ENCODE assay signal across 1 cellular context in the genomic region with DNA sequence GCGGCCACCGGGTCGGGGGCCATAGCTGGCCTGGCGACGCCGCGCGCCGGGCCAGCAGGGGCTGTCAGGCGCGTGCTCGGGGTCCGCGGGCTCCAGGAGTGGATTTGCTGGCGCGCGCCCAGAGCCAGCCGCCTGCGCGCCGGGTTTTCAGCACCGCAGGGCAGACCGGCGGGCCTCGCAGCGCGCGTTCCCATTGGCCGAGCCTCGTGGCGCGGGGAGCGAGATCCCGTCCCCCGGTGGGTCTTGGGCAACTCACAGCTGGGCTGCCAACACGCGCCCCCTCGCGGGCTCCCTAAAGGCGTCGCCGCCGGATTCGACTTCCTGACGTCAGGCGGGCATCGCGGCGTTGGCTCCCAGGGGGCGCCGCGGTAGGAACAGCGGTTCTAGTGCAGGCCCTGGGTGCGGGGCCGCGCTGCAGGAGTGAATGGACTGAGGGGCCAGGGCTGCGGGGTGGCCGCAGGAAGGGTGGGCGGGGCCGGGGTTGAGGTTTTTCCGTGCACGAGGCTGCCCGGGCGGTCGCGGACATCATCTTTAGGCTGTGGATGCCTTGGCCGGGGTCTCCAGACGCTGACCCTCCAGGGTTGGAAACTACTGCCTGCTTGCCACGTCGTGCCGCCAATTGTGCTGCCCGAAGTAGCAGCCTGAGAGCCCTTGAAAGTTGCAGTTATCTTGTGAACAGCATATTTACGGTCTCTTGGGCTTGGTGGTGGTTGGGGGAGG.
A peak's percentile ranks its signal among the peaks of the same experiment; 100 is the strongest.
TF ChIP-seq lines count a peak whose summit lies in the region.

FADS1 (minus strand) TSS at position 268 of the 720 bp plus-strand sequence; CDS start at position 194, 74 bp downstream.

TF ChIP-seq in HCT116, 20 proteins besides CTCF, POLR2A, EP300 and RAD21 (continued from another document):
- TF ChIP-seq, protein P1, sequence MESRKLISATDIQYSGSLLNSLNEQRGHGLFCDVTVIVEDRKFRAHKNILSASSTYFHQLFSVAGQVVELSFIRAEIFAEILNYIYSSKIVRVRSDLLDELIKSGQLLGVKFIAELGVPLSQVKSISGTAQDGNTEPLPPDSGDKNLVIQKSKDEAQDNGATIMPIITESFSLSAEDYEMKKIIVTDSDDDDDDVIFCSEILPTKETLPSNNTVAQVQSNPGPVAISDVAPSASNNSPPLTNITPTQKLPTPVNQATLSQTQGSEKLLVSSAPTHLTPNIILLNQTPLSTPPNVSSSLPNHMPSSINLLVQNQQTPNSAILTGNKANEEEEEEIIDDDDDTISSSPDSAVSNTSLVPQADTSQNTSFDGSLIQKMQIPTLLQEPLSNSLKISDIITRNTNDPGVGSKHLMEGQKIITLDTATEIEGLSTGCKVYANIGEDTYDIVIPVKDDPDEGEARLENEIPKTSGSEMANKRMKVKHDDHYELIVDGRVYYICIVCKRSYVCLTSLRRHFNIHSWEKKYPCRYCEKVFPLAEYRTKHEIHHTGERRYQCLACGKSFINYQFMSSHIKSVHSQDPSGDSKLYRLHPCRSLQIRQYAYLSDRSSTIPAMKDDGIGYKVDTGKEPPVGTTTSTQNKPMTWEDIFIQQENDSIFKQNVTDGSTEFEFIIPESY (IDR thresholded peaks at IDR 0.05; ENCODE audit: extremely low read depth, insufficient replicate concordance, low read length): peak; percentile 68
- TF ChIP-seq ZFX (IDR thresholded peaks at IDR 0.05): peak; percentile 35; the same call in 1 of the 2 replicates
- TF ChIP-seq TCF7L2 (IDR thresholded peaks at IDR 0.05; ENCODE audit: borderline replicate concordance, extremely low read depth, insufficient read depth, insufficient read length): peak; percentile 39
- TF ChIP-seq YY1 (IDR thresholded peaks at IDR 0.05; ENCODE audit: extremely low read depth, insufficient replicate concordance, low read depth, low read length): peak; percentile 18
- TF ChIP-seq, protein P2, sequence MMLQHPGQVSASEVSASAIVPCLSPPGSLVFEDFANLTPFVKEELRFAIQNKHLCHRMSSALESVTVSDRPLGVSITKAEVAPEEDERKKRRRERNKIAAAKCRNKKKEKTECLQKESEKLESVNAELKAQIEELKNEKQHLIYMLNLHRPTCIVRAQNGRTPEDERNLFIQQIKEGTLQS (IDR thresholded peaks at IDR 0.05): no peak
